In the genomic region with DNA sequence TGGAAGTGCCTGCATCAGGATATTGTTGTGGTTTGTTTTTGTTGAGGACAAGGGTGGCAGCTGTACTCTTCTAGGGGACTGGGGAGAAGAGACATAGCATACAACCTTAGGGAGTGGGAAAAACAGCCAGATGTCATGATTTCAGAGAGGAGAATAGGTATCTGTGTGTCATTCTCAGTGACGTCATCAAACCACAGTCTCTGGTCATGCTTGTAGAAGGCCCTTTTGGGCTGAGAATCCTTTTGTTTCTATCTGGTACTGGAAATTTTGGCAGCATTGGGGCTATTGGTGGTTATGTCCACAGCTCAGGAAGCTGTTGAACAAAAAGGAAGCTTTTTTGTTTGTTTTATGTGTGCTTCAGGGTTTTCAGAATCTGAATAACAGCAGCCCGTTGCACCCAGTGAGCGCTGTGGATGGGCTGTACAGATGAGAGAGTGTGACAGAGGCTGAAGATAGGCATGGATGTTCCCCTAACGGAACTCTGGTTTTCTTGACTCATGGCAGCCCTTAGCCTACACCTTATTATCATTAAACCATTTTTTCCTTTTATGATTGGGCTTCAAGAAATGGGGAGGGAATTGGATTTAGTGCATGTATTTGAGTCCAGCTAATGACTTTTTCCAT, we compare ENCODE assay signal across 15 cellular contexts.
DNase-seq lines count a peak whose midpoint lies in the region; ATAC-seq, FAIRE-seq and TF ChIP-seq lines count a peak whose summit lies in the region.
"Had no signal": no experiment of that assay in that cellular context is flagged by ENCODE, and none has a peak within 500 bp of the region (broad histone marks: within the 10 kb centered on the region; RNA-seq: fewer than 3 reads in every experiment).

No MANE protein-coding gene starts in this region.

- CTCF ChIA-PET in CD4-positive, alpha-beta memory T cell (lab: Charles Lee; ENCODE audit: partially characterized antibody), result interaction anchor here (2.2 to 2.3 kb wide), 2 partner anchors 9 to 492 kb away, joined by 10 to 19 read pairs; no protein-coding TSS in a partner anchor

- no peaks in the 10 kb centered on the region for H3K27me3 ChIP-seq in CD4-positive, alpha-beta memory T cell (ENCODE audit: insufficient read depth, low read length)
- H3K27me3 ChIP-seq in dorsolateral prefrontal cortex, result no peaks in the 10 kb centered on the region
- H3K27me3 ChIP-seq: BLaER1 had no signal

- no peaks in the 10 kb centered on the region for H3K9me3 ChIP-seq in CD4-positive, alpha-beta memory T cell (ENCODE audit: control insufficient read depth in 1 of 2, low read length in 2 of 2)
- no peaks in the 10 kb centered on the region for H3K9me3 ChIP-seq in T-helper 17 cell (ENCODE audit: control insufficient read depth, low read length, poor library complexity, severe bottlenecking)

- ATAC-seq in T-helper 17 cell (no peak), HG02884 (IDR thresholded peaks at IDR 0.05; ENCODE audit: unreplicated experiment) (no peak), GM18505 (IDR thresholded peaks at IDR 0.05; ENCODE audit: unreplicated experiment) (no peak)

- H3K4me1 Mint-ChIP-seq in CD4-positive, alpha-beta memory T cell, result peaks cover 11 to 22% (median 14%) of the 10 kb centered on the region in 4 donors
- peaks cover 34% of the 10 kb centered on the region for H3K4me1 Mint-ChIP-seq in T-helper 17 cell

- DNase-seq in CD4-positive, alpha-beta memory T cell, result no peak
- DNase-seq in GM12891 (ENCODE audit: insufficient read length, low spot score) (no peak), T-helper 17 cell (no peak), dorsolateral prefrontal cortex (no peak), putamen (ENCODE audit: low spot score) (no peak), COR-L47 (lab: John Stamatoyannopoulos, UW) (no peak)
- DNase-seq: DMS79 treated with DMSO at 0.1 percent for 48 hours; Karpas-422; NCI-H2081; NK-92 treated with Interleukin-12 subunit alpha and Interleukin-12 subunit beta, amount 100 ng/mL, for 24 hours; SHP77 treated with DMSO at 0.1 percent for 48 hours had no signal

- no peaks in the 10 kb centered on the region for H3K4me1 ChIP-seq in CD4-positive, alpha-beta memory T cell (ENCODE audit: insufficient read depth, low read length)
- H3K4me1 ChIP-seq: BLaER1 had no signal

- H3K36me3 ChIP-seq in CD4-positive, alpha-beta memory T cell (ENCODE audit: insufficient read depth, low read length), result peaks cover 27% of the 10 kb centered on the region

- FAIRE-seq in GM12891 (lab: Jason Lieb, UNC), result peak; percentile 20
- FAIRE-seq: TTC549 had no signal

- peak overlapping the region in 4 of 7 donors; percentile 1 to 32 (median 18) for H3K27ac Mint-ChIP-seq in CD4-positive, alpha-beta memory T cell
- peak overlapping the region; percentile 37 for H3K27ac Mint-ChIP-seq in T-helper 17 cell

- POLR2A ChIA-PET in CD4-positive, alpha-beta memory T cell (lab: Charles Lee; ENCODE audit: partially characterized antibody), result interaction anchor here (1.2 kb wide), 1 partner anchor 11 kb away, joined by 3 read pairs; no protein-coding TSS in a partner anchor

- H3K27me3 Mint-ChIP-seq in CD4-positive, alpha-beta memory T cell, result no peaks in the 10 kb centered on the region
- H3K27me3 Mint-ChIP-seq in T-helper 17 cell, result no peaks in the 10 kb centered on the region

- H3K4me3 Mint-ChIP-seq in CD4-positive, alpha-beta memory T cell, result no peak overlapping the region
- no peak overlapping the region for H3K4me3 Mint-ChIP-seq in T-helper 17 cell

- TF ChIP-seq CTCF in dorsolateral prefrontal cortex (IDR thresholded peaks at IDR 0.05 in 54 of 56, conservative IDR thresholded peaks at IDR 0.05 in 2 of 56; ENCODE audit: low read depth in 1 of 56, partially characterized antibody in 56 of 56), result no peak

- H3K4me3 ChIP-seq in CD4-positive, alpha-beta memory T cell (ENCODE audit: low read length in 2 of 2), result no peak overlapping the region
- H3K4me3 ChIP-seq in dorsolateral prefrontal cortex, result no peak overlapping the region
- H3K4me3 ChIP-seq: BLaER1 had no signal

- H3K36me3 Mint-ChIP-seq in CD4-positive, alpha-beta memory T cell, result peaks cover 77 to 81% of the 10 kb centered on the region in 2 donors
- peaks cover 21% of the 10 kb centered on the region for H3K36me3 Mint-ChIP-seq in T-helper 17 cell (ENCODE audit: low read depth)

- H3K9me3 Mint-ChIP-seq in CD4-positive, alpha-beta memory T cell, result peaks cover 0 to 2% (median 0%) of the 10 kb centered on the region in 8 donors

- TF ChIP-seq POLR2A in GM12891 (IDR thresholded peaks at IDR 0.05; ENCODE audit: low read depth, low read length) (no peak), GM18505 (IDR thresholded peaks at IDR 0.05; ENCODE audit: borderline replicate concordance, extremely low read depth, insufficient read depth, insufficient read length) (no peak)

- no peak overlapping the region for H3K27ac ChIP-seq in CD4-positive, alpha-beta memory T cell (ENCODE audit: low read depth, low read length)
- peak overlapping the region in 45 of 59 donors; percentile 5 to 81 (median 58) for H3K27ac ChIP-seq in dorsolateral prefrontal cortex
- H3K27ac ChIP-seq: BLaER1 had no signal

- intact Hi-C loops in CD4-positive, alpha-beta memory T cell (cut with micrococcal nuclease), result no loop called here
- intact Hi-C loops in dorsolateral prefrontal cortex (cut with DNase I), result loop anchor here in 1 of 2 donors (10.0 kb wide), 1 partner anchor 77 kb away; no protein-coding TSS in a partner anchor

TF ChIP-seq in GM12891, 5 proteins besides CTCF, POLR2A, EP300 and RAD21:
- TF ChIP-seq PAX5 (IDR thresholded peaks at IDR 0.05; ENCODE audit: insufficient read depth, low read length, severe bottlenecking) (no peak), SPI1 (IDR thresholded peaks at IDR 0.05; ENCODE audit: low read depth, low read length) (no peak), POU2F2 (IDR thresholded peaks at IDR 0.05; ENCODE audit: low read depth, low read length) (no peak), TAF1 (IDR thresholded peaks at IDR 0.05; ENCODE audit: low read depth, low read length) (no peak), POLR2AphosphoS5 (IDR thresholded peaks at IDR 0.05; ENCODE audit: low read depth, low read length) (no peak)
